ENCODE assay signal across 22 cellular contexts in genomic region chr7:135768990-135769389, GRCh38. TPM values are rescaled to one million over a fixed set of nuclear protein-coding genes. Genes with fewer than 3 reads are reported as not detected.
DNase-seq lines count a peak whose midpoint lies in the region; ATAC-seq and TF ChIP-seq lines count a peak whose summit lies in the region.
"Had no signal": no experiment of that assay in that cellular context is flagged by ENCODE, and none has a peak within 500 bp of the region (broad histone marks: within the 10 kb centered on the region; RNA-seq: fewer than 3 reads in every experiment).

No MANE protein-coding gene starts in this region.

- H2AFZ ChIP-seq in neural cell (ENCODE audit: low read depth, low read length): no peak overlapping the region

- no peaks in the 10 kb centered on the region for H3K79me2 ChIP-seq in neural cell (replicated peaks; ENCODE audit: insufficient read depth, low read length)

- ATAC-seq in thoracic aorta (ENCODE audit: insufficient number of reproducible peaks, low FRiP score, low read depth): no peak
- ATAC-seq in activated T-cell treated with anti-CD3 and anti-CD28 coated beads, Interleukin-2, amount 50 U/mL, for 4 hours: no peak
- ATAC-seq: activated naive CD4-positive, alpha-beta T cell treated with anti-CD3 and anti-CD28 coated beads, Interleukin-2, amount 50 U/mL, for 72 hours had no signal

- no peaks in the 10 kb centered on the region for H3K36me3 Mint-ChIP-seq in activated T-cell treated with anti-CD3 and anti-CD28 coated beads, Interleukin-2, amount 50 U/mL, for 4 hours (ENCODE audit: insufficient read depth)
- H3K36me3 Mint-ChIP-seq: activated naive CD4-positive, alpha-beta T cell treated with anti-CD3 and anti-CD28 coated beads, Interleukin-2, amount 50 U/mL, for 72 hours; mesothelial cell of epicardium had no signal

- intact Hi-C loops in esophagus squamous epithelium (cut with DNase I): no loop called here

- no peak overlapping the region for H3K4me2 ChIP-seq in neural cell (ENCODE audit: low read length)
- H3K4me2 ChIP-seq: BLaER1 had no signal

- H3K9me3 Mint-ChIP-seq in activated T-cell treated with anti-CD3 and anti-CD28 coated beads, Interleukin-2, amount 50 U/mL, for 4 hours: no peaks in the 10 kb centered on the region
- H3K9me3 Mint-ChIP-seq: activated naive CD4-positive, alpha-beta T cell treated with anti-CD3 and anti-CD28 coated beads, Interleukin-2, amount 50 U/mL, for 72 hours; mesothelial cell of epicardium had no signal

- DNase-seq in NCI-H1092 treated with DMSO at 0.1 percent for 48 hours (lab: John Stamatoyannopoulos, UW) (peak; percentile 12), NCI-H1092 (lab: John Stamatoyannopoulos, UW) (no peak), esophagus squamous epithelium (lab: John Stamatoyannopoulos, UW) (no peak), thoracic aorta (ENCODE audit: low spot score) (no peak), brain microvascular endothelial cell (no peak), A172 (ENCODE audit: low spot score) (no peak)
- no peak for DNase-seq in activated T-cell treated with anti-CD3 and anti-CD28 coated beads, Interleukin-2, amount 50 U/mL, for 4 hours
- DNase-seq: activated CD4-positive, alpha-beta T cell treated with anti-CD3 and anti-CD28 coated beads, Interleukin-2, amount 50 U/mL, for 48 hours; activated T-cell treated with anti-CD3 and anti-CD28 coated beads, Interleukin-2, amount 50 U/mL, for 48 hours; DMS 273 treated with DMSO at 0.1 percent for 48 hours; effector memory CD4-positive, alpha-beta T cell; GF-D8; NCI-H2081 treated with DMSO at 0.1 percent for 48 hours; NCI-H82; stimulated activated CD4-positive, alpha-beta T cell treated with anti-CD3 and anti-CD28 coated beads, Interleukin-4, amount 100 ng/mL, for 24 hours had no signal

- 46 to 95% methylated on average over 2 of the region's 2 CpGs for WGBS in esophagus squamous epithelium, 2 donors

- in situ Hi-C loops in brain microvascular endothelial cell (cut with HindIII; ENCODE audit: low pct_ligation_motif_present, low sequenced_read_pairs): no loop called here

- no peak for TF ChIP-seq POLR2A in esophagus squamous epithelium (IDR thresholded peaks at IDR 0.05)

- no peaks in the 10 kb centered on the region for H3K9me2 ChIP-seq in neural cell (ENCODE audit: insufficient read depth, low read length)

- H3K4me3 Mint-ChIP-seq in activated T-cell treated with anti-CD3 and anti-CD28 coated beads, Interleukin-2, amount 50 U/mL, for 4 hours: no peak overlapping the region
- H3K4me3 Mint-ChIP-seq: mesothelial cell of epicardium had no signal

- TF ChIP-seq RAD21 in neural cell (conservative IDR thresholded peaks at IDR 0.05): no peak

- peaks cover 6% of the 10 kb centered on the region for H3F3A ChIP-seq in neural cell (ENCODE audit: insufficient read depth, low read length, poor library complexity, severe bottlenecking)

- H3K27me3 ChIP-seq in esophagus squamous epithelium: peaks cover 0 to 3% (median 0%) of the 10 kb centered on the region in 4 donors
- no peaks in the 10 kb centered on the region for H3K27me3 ChIP-seq in neural cell (ENCODE audit: insufficient read depth, low read depth, low read length)
- no peaks in the 10 kb centered on the region for H3K27me3 ChIP-seq in thoracic aorta (replicated peaks; ENCODE audit: insufficient read depth)
- H3K27me3 ChIP-seq in brain microvascular endothelial cell (replicated peaks): no peaks in the 10 kb centered on the region
- H3K27me3 ChIP-seq: BLaER1 had no signal

- H3K9me3 ChIP-seq in esophagus squamous epithelium: no peaks in the 10 kb centered on the region
- H3K9me3 ChIP-seq in neural cell (ENCODE audit: low read length): no peaks in the 10 kb centered on the region
- no peaks in the 10 kb centered on the region for H3K9me3 ChIP-seq in thoracic aorta
- H3K9me3 ChIP-seq: BLaER1 had no signal

- peaks cover 23% of the 10 kb centered on the region for H3K27me3 Mint-ChIP-seq in activated T-cell treated with anti-CD3 and anti-CD28 coated beads, Interleukin-2, amount 50 U/mL, for 4 hours (ENCODE audit: low read depth)

- H3K36me3 ChIP-seq in esophagus squamous epithelium (no peaks in the 10 kb centered on the region), neural cell (ENCODE audit: insufficient read depth, low read length) (no peaks in the 10 kb centered on the region), thoracic aorta (no peaks in the 10 kb centered on the region), brain microvascular endothelial cell (replicated peaks) (no peaks in the 10 kb centered on the region)
- H3K36me3 ChIP-seq: BLaER1 had no signal

- H3K4me1 ChIP-seq in esophagus squamous epithelium (peaks cover 0 to 27% (median 5%) of the 10 kb centered on the region in 3 donors), thoracic aorta (ENCODE audit: control insufficient read depth in 1 of 2, low read depth in 2 of 2) (peaks cover 14 to 23% of the 10 kb centered on the region in 2 donors)

- no peaks in the 10 kb centered on the region for H4K20me1 ChIP-seq in neural cell (ENCODE audit: insufficient read depth)
- H4K20me1 ChIP-seq: BLaER1 had no signal

- no peak overlapping the region for H3K4me3 ChIP-seq in esophagus squamous epithelium
- no peak overlapping the region for H3K4me3 ChIP-seq in neural cell (ENCODE audit: low read length)
- no peak overlapping the region for H3K4me3 ChIP-seq in thoracic aorta
- no peak overlapping the region for H3K4me3 ChIP-seq in brain microvascular endothelial cell (ENCODE audit: low read depth, low read length)
- H3K4me3 ChIP-seq: BLaER1 had no signal

- H3K4me1 Mint-ChIP-seq in activated T-cell treated with anti-CD3 and anti-CD28 coated beads, Interleukin-2, amount 50 U/mL, for 4 hours (ENCODE audit: low read depth): no peaks in the 10 kb centered on the region

- TF ChIP-seq EP300 in neural cell (conservative IDR thresholded peaks at IDR 0.05; ENCODE audit: poor library complexity, severe bottlenecking): no peak

- no peak for TF ChIP-seq CTCF in esophagus squamous epithelium (IDR thresholded peaks at IDR 0.05)
- no peak for TF ChIP-seq CTCF in neural cell (IDR thresholded peaks at IDR 0.05; ENCODE audit: poor library complexity, severe bottlenecking)
- TF ChIP-seq CTCF in thoracic aorta (IDR thresholded peaks at IDR 0.05): no peak
- TF ChIP-seq CTCF in brain microvascular endothelial cell (IDR thresholded peaks at IDR 0.05; ENCODE audit: low read depth, low read length, missing control alignments): no peak

- H3K27ac ChIP-seq in esophagus squamous epithelium: peak overlapping the region; percentile 10 to 73 (median 62)
- H3K27ac ChIP-seq in neural cell (ENCODE audit: low read length): peak overlapping the region; percentile 42
- peak overlapping the region; percentile 76 to 77 for H3K27ac ChIP-seq in thoracic aorta
- no peak overlapping the region for H3K27ac ChIP-seq in brain microvascular endothelial cell
- H3K27ac ChIP-seq: 22Rv1, BLaER1 had no signal

- H3K9ac ChIP-seq in neural cell (ENCODE audit: low read length): no peak overlapping the region
- H3K9ac ChIP-seq: BLaER1 had no signal

TF ChIP-seq in neural cell, 6 proteins besides CTCF, POLR2A, EP300 and RAD21:
- TF ChIP-seq REST (IDR thresholded peaks at IDR 0.05; ENCODE audit: borderline replicate concordance) (peak; percentile 76), MXI1 (conservative IDR thresholded peaks at IDR 0.05; ENCODE audit: poor library complexity, severe bottlenecking) (no peak)

RNA-seq across cellular contexts. Expression of gene FAM180A, which starts 20.4 kb away (rescaled TPM):
- total RNA-seq in esophagus squamous epithelium (1 to 10 TPM in 1 of 4 donors, under 1 TPM in 3; 0.38 to 5.0 (median 0.60) TPM), thoracic aorta (100 to 1,000 TPM in 1 of 2 donors, 10 to 100 TPM in 1; 79.1 to 133 TPM)
- not detected in 2 replicates for polyA plus RNA-seq in neural cell
- polyA minus RNA-seq in neural cell: not detected in 2 replicates
- total RNA-seq in A172 (2014; rRNA removed; shearing (Covaris generic)): 1.8 TPM in 1 of 2 replicates, not detected in the other
- total RNA-seq in activated T-cell treated with anti-CD3 and anti-CD28 coated beads, Interleukin-2, amount 50 U/mL, for 4 hours: not detected
- total RNA-seq: activated naive CD4-positive, alpha-beta T cell treated with anti-CD3 and anti-CD28 coated beads, Interleukin-2, amount 50 U/mL, for 72 hours; mesothelial cell of epicardium had no signal

RNA-seq across cellular contexts. Expression of gene SLC13A4, which starts 41.0 kb away (rescaled TPM):
- total RNA-seq in esophagus squamous epithelium (1 to 10 TPM in 3 of 4 donors, under 1 TPM in 1; under 0.01 to 1.9 (median 1.5) TPM), thoracic aorta (1 to 10 TPM; 2.0 to 2.1 TPM)
- 1.4 TPM in 1 of 2 replicates, not detected in the other for polyA plus RNA-seq in neural cell
- not detected in 2 replicates for polyA minus RNA-seq in neural cell
- total RNA-seq in A172 (2014; rRNA removed; shearing (Covaris generic)): not detected in 2 replicates
- total RNA-seq in activated T-cell treated with anti-CD3 and anti-CD28 coated beads, Interleukin-2, amount 50 U/mL, for 4 hours: not detected
- total RNA-seq: activated naive CD4-positive, alpha-beta T cell treated with anti-CD3 and anti-CD28 coated beads, Interleukin-2, amount 50 U/mL, for 72 hours; M059J; mesothelial cell of epicardium; RPMI7951 had no signal

Comparison
In these comparisons a context has a peak if more than half of its experiments do, and no peak if none do; other contexts are left out.
1. RNA of gene FAM180A, which starts 20.4 kb away (total RNA-seq): 79.1 to 133 TPM in thoracic aorta; 1.8 TPM in A172, 0.38 to 5.0 TPM in esophagus squamous epithelium and not detected in activated T-cell treated with anti-CD3 and anti-CD28 coated beads, Interleukin-2, amount 50 U/mL, for 4 hours; every median in the first group is over 10 times any median in the second.